ENCODE assay signal across 1 cellular context in the genomic region with DNA sequence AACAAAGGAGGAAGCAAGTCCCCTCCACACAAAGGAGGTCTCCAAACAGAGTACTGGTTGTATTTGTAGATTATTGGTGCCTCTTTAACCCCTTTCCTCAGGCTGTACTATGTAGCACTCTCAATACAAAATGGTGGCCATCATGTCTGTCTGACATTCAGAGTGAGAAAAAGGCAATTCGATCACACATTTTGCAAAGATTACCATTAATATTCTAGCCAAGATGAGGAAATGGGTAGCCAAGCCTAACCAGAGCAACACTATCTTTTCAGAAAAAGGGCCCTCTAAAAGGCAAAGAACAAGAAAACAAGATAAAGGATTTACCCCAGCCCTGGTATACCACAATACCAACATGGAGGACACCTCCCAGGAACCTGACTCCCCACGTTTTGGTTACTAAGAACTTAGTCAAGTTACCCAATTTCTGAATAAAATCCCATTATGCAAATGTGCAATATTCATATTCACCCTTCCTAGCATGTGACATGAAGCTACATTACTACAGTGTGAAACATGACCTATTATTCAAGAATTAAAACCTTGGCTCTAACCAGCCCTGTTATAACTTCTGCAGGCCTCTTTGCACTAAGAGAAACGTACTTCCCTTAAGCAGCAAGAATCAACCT.
TF ChIP-seq lines count a peak whose summit lies in the region.

No MANE protein-coding gene starts in this region.

TF ChIP-seq in HepG2, 621 proteins besides CTCF, POLR2A, EP300 and RAD21:
- peak; percentile 58; the same call in 1 of the 2 replicates for TF ChIP-seq EHMT2 (IDR thresholded peaks at IDR 0.05; ENCODE audit: borderline replicate concordance, low read depth, low read length)
- TF ChIP-seq YY1 (IDR thresholded peaks at IDR 0.05; ENCODE audit: insufficient read depth, insufficient replicate concordance, low read depth, low read length), result peak; percentile 6
- peak; percentile 26; the same call in 1 of the 2 replicates for TF ChIP-seq ZNF644 (CRISPR knock-in tag; IDR thresholded peaks at IDR 0.05; ENCODE audit: low read depth)
- TF ChIP-seq, protein P1, sequence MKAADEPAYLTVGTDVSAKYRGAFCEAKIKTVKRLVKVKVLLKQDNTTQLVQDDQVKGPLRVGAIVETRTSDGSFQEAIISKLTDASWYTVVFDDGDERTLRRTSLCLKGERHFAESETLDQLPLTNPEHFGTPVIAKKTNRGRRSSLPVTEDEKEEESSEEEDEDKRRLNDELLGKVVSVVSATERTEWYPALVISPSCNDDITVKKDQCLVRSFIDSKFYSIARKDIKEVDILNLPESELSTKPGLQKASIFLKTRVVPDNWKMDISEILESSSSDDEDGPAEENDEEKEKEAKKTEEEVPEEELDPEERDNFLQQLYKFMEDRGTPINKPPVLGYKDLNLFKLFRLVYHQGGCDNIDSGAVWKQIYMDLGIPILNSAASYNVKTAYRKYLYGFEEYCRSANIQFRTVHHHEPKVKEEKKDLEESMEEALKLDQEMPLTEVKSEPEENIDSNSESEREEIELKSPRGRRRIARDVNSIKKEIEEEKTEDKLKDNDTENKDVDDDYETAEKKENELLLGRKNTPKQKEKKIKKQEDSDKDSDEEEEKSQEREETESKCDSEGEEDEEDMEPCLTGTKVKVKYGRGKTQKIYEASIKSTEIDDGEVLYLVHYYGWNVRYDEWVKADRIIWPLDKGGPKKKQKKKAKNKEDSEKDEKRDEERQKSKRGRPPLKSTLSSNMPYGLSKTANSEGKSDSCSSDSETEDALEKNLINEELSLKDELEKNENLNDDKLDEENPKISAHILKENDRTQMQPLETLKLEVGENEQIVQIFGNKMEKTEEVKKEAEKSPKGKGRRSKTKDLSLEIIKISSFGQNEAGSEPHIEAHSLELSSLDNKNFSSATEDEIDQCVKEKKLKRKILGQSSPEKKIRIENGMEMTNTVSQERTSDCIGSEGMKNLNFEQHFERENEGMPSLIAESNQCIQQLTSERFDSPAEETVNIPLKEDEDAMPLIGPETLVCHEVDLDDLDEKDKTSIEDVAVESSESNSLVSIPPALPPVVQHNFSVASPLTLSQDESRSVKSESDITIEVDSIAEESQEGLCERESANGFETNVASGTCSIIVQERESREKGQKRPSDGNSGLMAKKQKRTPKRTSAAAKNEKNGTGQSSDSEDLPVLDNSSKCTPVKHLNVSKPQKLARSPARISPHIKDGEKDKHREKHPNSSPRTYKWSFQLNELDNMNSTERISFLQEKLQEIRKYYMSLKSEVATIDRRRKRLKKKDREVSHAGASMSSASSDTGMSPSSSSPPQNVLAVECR (CRISPR knock-in tag; IDR thresholded peaks at IDR 0.05; ENCODE audit: borderline replicate concordance), result no peak
